Comparison of ENCODE assay signal across 12 cellular contexts in the genomic region with DNA sequence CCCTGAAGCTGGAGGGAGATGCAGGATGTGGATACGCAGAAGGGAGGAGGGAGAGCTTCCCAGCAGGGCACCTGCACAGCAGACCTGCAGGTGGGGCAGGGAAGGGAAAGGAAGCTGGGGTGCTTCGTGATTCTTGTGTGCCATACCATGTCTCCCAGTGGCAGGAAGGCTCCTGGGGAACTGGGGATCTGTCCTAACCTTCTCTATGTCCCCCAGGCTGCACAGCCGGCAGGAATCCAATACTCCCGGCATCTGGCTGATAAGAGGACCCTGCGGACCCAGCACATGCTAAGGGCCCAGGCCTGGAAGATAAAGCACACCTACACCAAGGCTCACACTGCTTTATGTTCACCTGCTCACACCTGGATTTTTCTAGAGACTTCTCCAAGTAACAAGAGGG.
DNase-seq lines count a peak whose midpoint lies in the region; ATAC-seq and TF ChIP-seq lines count a peak whose summit lies in the region.
"Had no signal": no experiment of that assay in that cellular context is flagged by ENCODE, and none has a peak within 500 bp of the region (broad histone marks: within the 10 kb centered on the region; RNA-seq: fewer than 3 reads in every experiment).

No MANE protein-coding gene starts in this region.

- H3K36me3 ChIP-seq in DND-41 (ENCODE audit: insufficient read depth, low read length) (peaks cover 14% of the 10 kb centered on the region; the same call in 1 of the 2 replicates), smooth muscle cell (ENCODE audit: low read depth) (no peaks in the 10 kb centered on the region), trophoblast cell (ENCODE audit: control insufficient read depth in 1 of 2, insufficient read depth in 2 of 2, low read length in 2 of 2) (no peaks in the 10 kb centered on the region)
- H3K36me3 ChIP-seq in naive thymus-derived CD4-positive, alpha-beta T cell (ENCODE audit: control insufficient read depth in 2 of 3, insufficient read depth in 3 of 3, low read length in 3 of 3): peaks cover 0 to 11% (median 4%) of the 10 kb centered on the region in 3 experiments

- H3K4me3 ChIP-seq in DND-41 (ENCODE audit: low read depth in 1 of 2, low read length in 2 of 2) (no peak overlapping the region), smooth muscle cell (no peak overlapping the region), trophoblast cell (ENCODE audit: low read depth, low read length) (no peak overlapping the region)
- H3K4me3 ChIP-seq in naive thymus-derived CD4-positive, alpha-beta T cell (ENCODE audit: low read length): no peak overlapping the region

- no peak overlapping the region for H2AFZ ChIP-seq in DND-41 (ENCODE audit: low read depth, low read length)
- H2AFZ ChIP-seq in smooth muscle cell (ENCODE audit: low read depth): no peak overlapping the region
- H2AFZ ChIP-seq in trophoblast cell (ENCODE audit: insufficient read depth, low read length, poor library complexity): no peak overlapping the region

- no peak overlapping the region for H2AK5ac ChIP-seq in trophoblast cell (ENCODE audit: low read length)

- no peak overlapping the region for H3K23ac ChIP-seq in trophoblast cell (ENCODE audit: low read length)

- H3K9me3 ChIP-seq in DND-41 (ENCODE audit: insufficient read depth, low read length, severe bottlenecking) (no peaks in the 10 kb centered on the region), smooth muscle cell (replicated peaks; ENCODE audit: low read depth) (no peaks in the 10 kb centered on the region), trophoblast cell (ENCODE audit: insufficient read depth, low read depth, low read length) (no peaks in the 10 kb centered on the region)
- no peaks in the 10 kb centered on the region for H3K9me3 ChIP-seq in naive thymus-derived CD4-positive, alpha-beta T cell (ENCODE audit: control insufficient read depth in 2 of 3, low read length in 3 of 3)

- H3K27me3 ChIP-seq in DND-41 (ENCODE audit: insufficient read depth, low read length, poor library complexity) (no peaks in the 10 kb centered on the region), smooth muscle cell (ENCODE audit: low read depth) (no peaks in the 10 kb centered on the region), trophoblast cell (ENCODE audit: insufficient read depth, low read length) (no peaks in the 10 kb centered on the region)
- no peaks in the 10 kb centered on the region for H3K27me3 ChIP-seq in naive thymus-derived CD4-positive, alpha-beta T cell (ENCODE audit: control insufficient read depth in 2 of 2, insufficient read depth in 2 of 2, low read length in 2 of 2)
- H3K27me3 ChIP-seq: foreskin keratinocyte had no signal

- no peak overlapping the region for H3K4me3 Mint-ChIP-seq in CD14-positive monocyte
- H3K4me3 Mint-ChIP-seq in central memory CD8-positive, alpha-beta T cell: peak overlapping the region; percentile 67
- H3K4me3 Mint-ChIP-seq in naive thymus-derived CD4-positive, alpha-beta T cell: peak overlapping the region in 7 of 10 donors; percentile 17 to 81 (median 76)

- H4K8ac ChIP-seq in trophoblast cell (ENCODE audit: low read depth, low read length): no peak overlapping the region

- peak overlapping the region in 5 of 7 donors; percentile 50 to 99 (median 97) for H3K27ac Mint-ChIP-seq in CD14-positive monocyte
- peak overlapping the region; percentile 99 for H3K27ac Mint-ChIP-seq in central memory CD8-positive, alpha-beta T cell (ENCODE audit: low read depth)
- no peak overlapping the region for H3K27ac Mint-ChIP-seq in naive thymus-derived CD4-positive, alpha-beta T cell

- peaks cover 86% of the 10 kb centered on the region for H3K4me1 Mint-ChIP-seq in CD14-positive monocyte
- peaks cover 55% of the 10 kb centered on the region for H3K4me1 Mint-ChIP-seq in central memory CD8-positive, alpha-beta T cell
- H3K4me1 Mint-ChIP-seq in naive thymus-derived CD4-positive, alpha-beta T cell: peaks cover 0 to 89% (median 0%) of the 10 kb centered on the region in 7 donors

- peaks cover 9% of the 10 kb centered on the region for H3K79me1 ChIP-seq in trophoblast cell (ENCODE audit: low read length)

- H3K9me3 Mint-ChIP-seq in CD14-positive monocyte: peaks cover 0 to 2% (median 0%) of the 10 kb centered on the region in 7 donors
- H3K9me3 Mint-ChIP-seq in central memory CD8-positive, alpha-beta T cell: no peaks in the 10 kb centered on the region
- H3K9me3 Mint-ChIP-seq in naive thymus-derived CD4-positive, alpha-beta T cell: no peaks in the 10 kb centered on the region
- H3K9me3 Mint-ChIP-seq: T-helper 1 cell treated with Interleukin-12 subunit alpha and Interleukin-12 subunit beta and Interleukin-4 antibody, amounts not matched to agents 30 μg/mL and 1 μg/mL, for 36 hours had no signal

- intact Hi-C loops in CD14-positive monocyte (cut with micrococcal nuclease): no loop called here
- intact Hi-C loops in naive thymus-derived CD4-positive, alpha-beta T cell (cut with micrococcal nuclease): loop anchor here in 1 of 2 donors (5.0 kb wide), 2 partner anchors 78 to 223 kb away; a partner anchor contains a TSS

- H3K4me2 ChIP-seq in DND-41 (ENCODE audit: insufficient read depth, low read length) (no peak overlapping the region), smooth muscle cell (no peak overlapping the region), trophoblast cell (ENCODE audit: low read length) (no peak overlapping the region)

- H3K27ac ChIP-seq in DND-41 (ENCODE audit: low read length): peak overlapping the region; percentile 29
- H3K27ac ChIP-seq in naive thymus-derived CD4-positive, alpha-beta T cell (ENCODE audit: low read depth, low read length): no peak overlapping the region
- H3K27ac ChIP-seq in smooth muscle cell (ENCODE audit: low read depth): no peak overlapping the region
- H3K27ac ChIP-seq in trophoblast cell (ENCODE audit: low read depth, low read length): no peak overlapping the region

- H4K20me1 ChIP-seq in DND-41 (ENCODE audit: insufficient read depth, low read length): peaks cover 32% of the 10 kb centered on the region
- no peaks in the 10 kb centered on the region for H4K20me1 ChIP-seq in smooth muscle cell (ENCODE audit: low read depth)

- H3K36me3 Mint-ChIP-seq in CD14-positive monocyte: peaks cover 39 to 48% of the 10 kb centered on the region in 2 donors
- H3K36me3 Mint-ChIP-seq in central memory CD8-positive, alpha-beta T cell (ENCODE audit: insufficient read depth): peaks cover 37% of the 10 kb centered on the region
- H3K36me3 Mint-ChIP-seq in naive thymus-derived CD4-positive, alpha-beta T cell: peaks cover 0 to 11% (median 3%) of the 10 kb centered on the region in 5 donors

- no peak overlapping the region for H3K18ac ChIP-seq in trophoblast cell (ENCODE audit: low read length)

- no peak for ATAC-seq in DND-41 (ENCODE audit: insufficient read depth, low read depth)
- no peak for ATAC-seq in central memory CD8-positive, alpha-beta T cell (replicated peaks; ENCODE audit: extremely low read depth, poor library complexity, severe bottlenecking)
- ATAC-seq in naive thymus-derived CD4-positive, alpha-beta T cell: no peak
- ATAC-seq: foreskin keratinocyte had no signal

- peaks cover 0 to 7% (median 3%) of the 10 kb centered on the region in 3 donors for H3K27me3 Mint-ChIP-seq in CD14-positive monocyte (ENCODE audit: low read depth in 3 of 3)
- no peaks in the 10 kb centered on the region for H3K27me3 Mint-ChIP-seq in central memory CD8-positive, alpha-beta T cell
- no peaks in the 10 kb centered on the region for H3K27me3 Mint-ChIP-seq in naive thymus-derived CD4-positive, alpha-beta T cell

- no peak overlapping the region for H3K14ac ChIP-seq in trophoblast cell (ENCODE audit: low read length)

- CTCF ChIA-PET in naive thymus-derived CD4-positive, alpha-beta T cell (lab: Charles Lee): no interaction called here

- H3K4me1 ChIP-seq in DND-41 (ENCODE audit: insufficient read depth, low read length) (peaks cover 60% of the 10 kb centered on the region), smooth muscle cell (ENCODE audit: low read depth) (peaks cover 55% of the 10 kb centered on the region), trophoblast cell (ENCODE audit: control insufficient read depth in 1 of 2, insufficient read depth in 2 of 2, low read length in 2 of 2) (peaks cover 30 to 34% of the 10 kb centered on the region in 2 experiments)
- H3K4me1 ChIP-seq in naive thymus-derived CD4-positive, alpha-beta T cell (ENCODE audit: control insufficient read depth in 2 of 2, insufficient read depth in 2 of 2, low read length in 2 of 2): peaks cover 0 to 52% of the 10 kb centered on the region in 2 donors

- no peak overlapping the region for H4K12ac ChIP-seq in trophoblast cell (ENCODE audit: low read depth, low read length)

- no peak overlapping the region for H3K4ac ChIP-seq in trophoblast cell (ENCODE audit: low read depth, low read length)

- no peak overlapping the region for H2BK12ac ChIP-seq in trophoblast cell (ENCODE audit: low read length)

- H2BK5ac ChIP-seq in trophoblast cell (ENCODE audit: low read depth, low read length, poor library complexity): no peak overlapping the region

- DNase-seq in CD14-positive monocyte (ENCODE audit: low spot score) (no peak), DND-41 (no peak), smooth muscle cell (lab: John Stamatoyannopoulos, UW; ENCODE audit: unreplicated experiment) (no peak), trophoblast cell (no peak), NCI-H82 (lab: John Stamatoyannopoulos, UW) (no peak), hypothalamus (lab: John Stamatoyannopoulos, UW) (no peak)
- no peak for DNase-seq in central memory CD8-positive, alpha-beta T cell (ENCODE audit: low spot score in 2 of 2)
- no peak for DNase-seq in naive thymus-derived CD4-positive, alpha-beta T cell
- DNase-seq: foreskin keratinocyte, NCI-H1436, substantia nigra had no signal

- TF ChIP-seq CTCF in CD14-positive monocyte (IDR thresholded peaks at IDR 0.05) (no peak), DND-41 (IDR thresholded peaks at IDR 0.05; ENCODE audit: borderline replicate concordance, extremely low read depth, low read length, poor library complexity, severe bottlenecking) (no peak), smooth muscle cell (IDR thresholded peaks at IDR 0.05; ENCODE audit: borderline replicate concordance, insufficient read depth, poor library complexity, severe bottlenecking) (no peak)

- POLR2A ChIA-PET in naive thymus-derived CD4-positive, alpha-beta T cell (lab: Charles Lee): interaction anchor here (1.5 to 17.1 kb wide), 2 partner anchors 18 to 56 kb away, joined by 4 to 276 read pairs; no protein-coding TSS in a partner anchor

- H2BK120ac ChIP-seq in trophoblast cell (ENCODE audit: insufficient read depth, low read length, poor library complexity): no peak overlapping the region

- peaks cover 30% of the 10 kb centered on the region for H3F3A ChIP-seq in smooth muscle cell (ENCODE audit: low read depth)

- H3K79me2 ChIP-seq in DND-41 (ENCODE audit: insufficient read depth, low read length) (peaks cover 72% of the 10 kb centered on the region), smooth muscle cell (ENCODE audit: low read depth) (peaks cover 8% of the 10 kb centered on the region), trophoblast cell (ENCODE audit: control insufficient read depth, insufficient read depth, low read length, poor library complexity) (no peaks in the 10 kb centered on the region)

- WGBS in smooth muscle cell (ENCODE audit: low lambda C conversion rate): 89% methylated on average over 5 of the region's 5 CpGs
- no CpG with 5 or more reads among the region's 5 CpGs for WGBS in trophoblast cell (ENCODE audit: extremely low coverage, insufficient coverage, insufficient read length)

- no peak overlapping the region for H4K91ac ChIP-seq in trophoblast cell (ENCODE audit: low read depth, low read length)

- H3K9ac ChIP-seq in DND-41 (ENCODE audit: low read depth, low read length) (no peak overlapping the region), smooth muscle cell (ENCODE audit: low read depth) (no peak overlapping the region), trophoblast cell (ENCODE audit: low read length) (no peak overlapping the region)

Comparison
In these comparisons a context has a peak if more than half of its experiments do, and no peak if none do; other contexts are left out.
1. H3K27ac Mint-ChIP-seq: peak in CD14-positive monocyte (5 of 7) and central memory CD8-positive, alpha-beta T cell (single experiment); none in naive thymus-derived CD4-positive, alpha-beta T cell (0 of 9).
2. H3K4me3 Mint-ChIP-seq: peak in central memory CD8-positive, alpha-beta T cell (single experiment) and naive thymus-derived CD4-positive, alpha-beta T cell (7 of 10); none in CD14-positive monocyte (0 of 2).